Comparison of ENCODE assay signal across 10 cellular contexts in the genomic region with DNA sequence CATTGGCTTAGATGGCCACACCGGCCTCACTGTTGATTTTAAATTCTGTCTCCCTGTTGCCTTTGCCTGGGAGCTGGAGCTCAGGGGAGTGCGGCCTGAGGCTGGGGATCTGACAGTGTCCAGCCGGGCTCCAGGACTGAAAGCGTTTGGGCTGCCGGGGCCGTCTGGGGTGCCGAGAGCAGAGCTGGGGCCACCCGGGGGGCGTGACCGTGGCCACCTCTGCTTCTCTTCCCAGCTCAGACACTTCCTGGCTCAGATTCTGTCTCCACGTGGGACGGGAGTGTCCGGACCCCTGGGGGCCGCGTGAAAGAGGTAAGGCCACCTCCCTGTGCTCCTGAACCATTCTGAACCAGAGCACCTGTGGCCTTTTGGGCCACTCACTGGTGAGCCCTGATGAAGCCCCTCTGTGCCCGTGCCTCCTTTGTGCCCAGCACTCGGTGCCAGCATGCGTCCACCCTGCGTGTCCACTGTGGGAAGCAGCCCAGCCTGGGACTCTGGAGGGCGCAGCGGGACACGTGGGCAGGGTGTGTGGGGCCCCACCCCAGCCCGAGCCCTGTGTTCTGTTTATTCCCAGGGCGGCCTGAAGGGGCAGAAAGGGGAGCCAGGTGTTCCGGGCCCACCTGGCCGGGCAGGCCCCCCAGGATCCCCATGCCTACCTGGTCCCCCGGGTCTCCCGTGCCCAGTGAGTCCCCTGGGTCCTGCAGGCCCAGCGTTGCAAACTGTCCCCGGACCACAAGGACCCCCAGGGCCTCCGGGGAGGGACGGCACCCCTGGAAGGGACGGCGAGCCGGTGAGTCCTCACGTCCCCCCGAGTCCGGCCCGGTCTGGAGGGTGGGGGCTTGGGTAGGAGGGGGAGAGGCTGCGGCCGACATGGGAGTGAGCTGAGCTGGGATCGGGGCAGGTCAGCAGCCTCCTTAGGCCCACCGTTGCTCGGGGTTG.
DNase-seq lines count a peak whose midpoint lies in the region; ATAC-seq and TF ChIP-seq lines count a peak whose summit lies in the region.
"Had no signal": no experiment of that assay in that cellular context is flagged by ENCODE, and none has a peak within 500 bp of the region (broad histone marks: within the 10 kb centered on the region; RNA-seq: fewer than 3 reads in every experiment).

No MANE protein-coding gene starts in this region.

- POLR2A ChIA-PET in HCT116 (lab: Charles Lee) = no interaction called here
- POLR2A ChIA-PET in activated CD4-positive, alpha-beta memory T cell treated with anti-CD3 and anti-CD28 coated beads, Interleukin-2, amount 10 ng/mL, durations not matched to agents 7 days and 5 days (lab: Charles Lee) = interaction anchor here (0.9 kb wide), 1 partner anchor 115 kb away, joined by 3 read pairs; no protein-coding TSS in a partner anchor

- no peaks in the 10 kb centered on the region for H3K79me2 ChIP-seq in HCT116 (ENCODE audit: insufficient read depth, low read length)

- BruUV-seq in HCT116 (replicated peaks; lab: Mats Ljungman, UMichigan) = no TSS peak

- no peak for DNase-seq in HCT116 (ENCODE audit: low read depth, low spot score)
- DNase-seq in activated CD4-positive, alpha-beta memory T cell treated with anti-CD3 and anti-CD28 coated beads, Interleukin-2, amount 10 ng/mL, durations not matched to agents 7 days and 5 days = no peak
- DNase-seq in Right ventricle myocardium superior = no peak
- no peak for DNase-seq in SIG-M5 (lab: John Stamatoyannopoulos, UW)
- no peak for DNase-seq in AG08395 (ENCODE audit: low spot score)
- DNase-seq: DMS79 had no signal

- no peaks in the 10 kb centered on the region for H3K9me2 ChIP-seq in HCT116 (ENCODE audit: insufficient read depth)

- H3K27ac Mint-ChIP-seq in activated CD4-positive, alpha-beta memory T cell treated with anti-CD3 and anti-CD28 coated beads, Interleukin-2, amount 10 ng/mL, durations not matched to agents 7 days and 5 days = peak overlapping the region; percentile 90

- H3K36me3 Mint-ChIP-seq in activated CD4-positive, alpha-beta memory T cell treated with anti-CD3 and anti-CD28 coated beads, Interleukin-2, amount 10 ng/mL, durations not matched to agents 7 days and 5 days (ENCODE audit: low read depth) = no peaks in the 10 kb centered on the region

- H3K4me1 ChIP-seq in HCT116 (ENCODE audit: control insufficient read depth in 1 of 2, insufficient read depth in 2 of 2, low read length in 2 of 2) = no peaks in the 10 kb centered on the region
- H3K4me1 ChIP-seq in rectal smooth muscle tissue (ENCODE audit: control insufficient read depth, insufficient read depth, low read length) = no peaks in the 10 kb centered on the region
- H3K4me1 ChIP-seq: prostate gland had no signal

- H3K4me2 ChIP-seq in HCT116 (ENCODE audit: low read length) = no peak overlapping the region

- intact Hi-C loops in HCT116 (cut with micrococcal nuclease) (loop anchor here (10.0 kb wide), 1 partner anchor 347 kb away; no protein-coding TSS in a partner anchor), Right ventricle myocardium superior (cut with DNase I) (no loop called here)

- H4K20me1 ChIP-seq in HCT116 (ENCODE audit: insufficient read depth) = no peaks in the 10 kb centered on the region

- RAD21 ChIA-PET in HCT116 (lab: Charles Lee; ENCODE audit: low non-redundant PET in 1 of 2, low total read pairs in 2 of 2, uncharacterized antibody in 2 of 2, unreplicated experiment in 2 of 2) = no interaction called here

- no peak overlapping the region for H2AFZ ChIP-seq in HCT116 (ENCODE audit: low read depth, low read length, poor library complexity, severe bottlenecking)

- peaks cover 3% of the 10 kb centered on the region for H3K27me3 Mint-ChIP-seq in activated CD4-positive, alpha-beta memory T cell treated with anti-CD3 and anti-CD28 coated beads, Interleukin-2, amount 10 ng/mL, durations not matched to agents 7 days and 5 days

- H3K27ac ChIP-seq in HCT116 (ENCODE audit: low read depth, low read length) (no peak overlapping the region), rectal smooth muscle tissue (ENCODE audit: low read depth, low read length) (no peak overlapping the region)

- ATAC-seq in HCT116 (peak; percentile 23; the same call in 1 of the 2 replicates), Right ventricle myocardium superior (ENCODE audit: poor library complexity) (peak; percentile 8), HG02571 (IDR thresholded peaks at IDR 0.05; ENCODE audit: unreplicated experiment) (no peak), GM21381 (IDR thresholded peaks at IDR 0.05; ENCODE audit: unreplicated experiment) (no peak)

- H3K4me3 ChIP-seq in HCT116 (replicated peaks in 1 of 2; ENCODE audit: low read depth in 1 of 2, low read length in 2 of 2) (no peak overlapping the region), rectal smooth muscle tissue (ENCODE audit: low read length) (peak overlapping the region; percentile 39)
- H3K4me3 ChIP-seq: prostate gland had no signal

- H3K9me3 Mint-ChIP-seq in activated CD4-positive, alpha-beta memory T cell treated with anti-CD3 and anti-CD28 coated beads, Interleukin-2, amount 10 ng/mL, durations not matched to agents 7 days and 5 days = peaks cover 4% of the 10 kb centered on the region

- TF ChIP-seq RAD21 in HCT116 (IDR thresholded peaks at IDR 0.05; ENCODE audit: low read depth) = no peak

- peaks cover 24% of the 10 kb centered on the region for H3K4me1 Mint-ChIP-seq in activated CD4-positive, alpha-beta memory T cell treated with anti-CD3 and anti-CD28 coated beads, Interleukin-2, amount 10 ng/mL, durations not matched to agents 7 days and 5 days

- TF ChIP-seq POLR2A in HCT116 (IDR thresholded peaks at IDR 0.05; ENCODE audit: borderline replicate concordance, extremely low read depth, insufficient read depth, insufficient read length) = no peak

- TF ChIP-seq CTCF in HCT116 (IDR thresholded peaks at IDR 0.05 in 2 of 3, conservative IDR thresholded peaks at IDR 0.05 in 1 of 3; ENCODE audit: borderline replicate concordance in 1 of 3, insufficient read depth in 1 of 3, low read depth in 2 of 3, low read length in 2 of 3) = no peak

- H3K4me3 Mint-ChIP-seq in activated CD4-positive, alpha-beta memory T cell treated with anti-CD3 and anti-CD28 coated beads, Interleukin-2, amount 10 ng/mL, durations not matched to agents 7 days and 5 days = peak overlapping the region; percentile 68

- peaks cover 0 to 19% of the 10 kb centered on the region in 2 experiments; a peak in 1 of 4 replicates for H3K36me3 ChIP-seq in HCT116 (ENCODE audit: control insufficient read depth in 1 of 2, insufficient read depth in 2 of 2, low read length in 2 of 2)
- no peaks in the 10 kb centered on the region for H3K36me3 ChIP-seq in rectal smooth muscle tissue (ENCODE audit: control insufficient read depth, insufficient read depth, low read length)

- H3K27me3 ChIP-seq in HCT116 (ENCODE audit: insufficient read depth, low read length) (no peaks in the 10 kb centered on the region), rectal smooth muscle tissue (ENCODE audit: control insufficient read depth, insufficient read depth, low read length) (no peaks in the 10 kb centered on the region)

- CTCF ChIA-PET in HCT116 (lab: Charles Lee) = no interaction called here
- CTCF ChIA-PET in activated CD4-positive, alpha-beta memory T cell treated with anti-CD3 and anti-CD28 coated beads, Interleukin-2, amount 10 ng/mL, durations not matched to agents 7 days and 5 days (lab: Charles Lee) = interaction anchor here (1.0 to 2.2 kb wide), 7 partner anchors 8 to 119 kb away, joined by 3 to 8 read pairs (median 4); no protein-coding TSS in a partner anchor

- no peaks in the 10 kb centered on the region for H3K9me3 ChIP-seq in HCT116 (ENCODE audit: control insufficient read depth in 1 of 2, insufficient read depth in 1 of 2, low read depth in 1 of 2, low read length in 2 of 2)
- H3K9me3 ChIP-seq: prostate gland had no signal

- no peak overlapping the region for H3K9ac ChIP-seq in HCT116 (ENCODE audit: low read length)
- H3K9ac ChIP-seq in rectal smooth muscle tissue (ENCODE audit: low read length) = no peak overlapping the region

TF ChIP-seq in HCT116, 20 proteins besides CTCF, POLR2A, EP300 and RAD21:
- no peak for TF ChIP-seq SRF (IDR thresholded peaks at IDR 0.05; ENCODE audit: low read depth)
- no peak for TF ChIP-seq ELF1 (IDR thresholded peaks at IDR 0.05; ENCODE audit: borderline replicate concordance, low read depth)
- TF ChIP-seq, protein P1, sequence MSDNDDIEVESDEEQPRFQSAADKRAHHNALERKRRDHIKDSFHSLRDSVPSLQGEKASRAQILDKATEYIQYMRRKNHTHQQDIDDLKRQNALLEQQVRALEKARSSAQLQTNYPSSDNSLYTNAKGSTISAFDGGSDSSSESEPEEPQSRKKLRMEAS (IDR thresholded peaks at IDR 0.05) = no peak

Comparison
In these comparisons a context has a peak if more than half of its experiments do, and no peak if none do; other contexts are left out.
1. ATAC-seq: peak in HCT116 (single experiment) and Right ventricle myocardium superior (single experiment); none in HG02571 (single experiment) and GM21381 (single experiment).